Comparison of ENCODE assay signal across 14 cellular contexts in genomic region chr6:52757646-52758338, GRCh38. TPM values are rescaled to one million over a fixed set of nuclear protein-coding genes. Genes with fewer than 3 reads are reported as not detected.
"Had no signal": no experiment of that assay in that cellular context is flagged by ENCODE, and none has a peak within 500 bp of the region (broad histone marks: within the 10 kb centered on the region; RNA-seq: fewer than 3 reads in every experiment).

No MANE protein-coding gene starts in this region.

RNA-seq across cellular contexts. Expression of gene GSTA2, which starts 5.5 kb away (rescaled TPM):
- total RNA-seq: activated B cell treated with CpG ODN at 0.5 μM for 24 hours; activated CD4-positive, alpha-beta memory T cell treated with anti-CD3 and anti-CD28 coated beads for 36 hours; activated naive CD4-positive, alpha-beta T cell treated with anti-CD3 and anti-CD28 coated beads, Interleukin-2, amount 50 U/mL, for 72 hours; activated T-helper 1 cell treated with anti-CD3 and anti-CD28 coated beads, Interleukin-12 subunit alpha, Interleukin-12 subunit beta, Interleukin-2, Interleukin-4 antibody, amounts not matched to agents 30 ng/mL and 10 ng/mL and 1 ng/mL, durations not matched to agents 14 hours and 24 hours and 36 hours; esophagus mucosa; gastrocnemius medialis; heart left ventricle; kidney epithelial cell; left ventricle myocardium superior; mononuclear cell; occipital lobe; right atrium auricular region; T-cell had no signal
- polyA plus RNA-seq: heart left ventricle, neural cell had no signal

RNA-seq across cellular contexts. Expression of gene GSTA1, which starts 45.8 kb away (rescaled TPM):
- total RNA-seq: activated B cell treated with CpG ODN at 0.5 μM for 24 hours; activated CD4-positive, alpha-beta memory T cell treated with anti-CD3 and anti-CD28 coated beads for 36 hours; activated naive CD4-positive, alpha-beta T cell treated with anti-CD3 and anti-CD28 coated beads, Interleukin-2, amount 50 U/mL, for 72 hours; activated T-helper 1 cell treated with anti-CD3 and anti-CD28 coated beads, Interleukin-12 subunit alpha, Interleukin-12 subunit beta, Interleukin-2, Interleukin-4 antibody, amounts not matched to agents 30 ng/mL and 10 ng/mL and 1 ng/mL, durations not matched to agents 14 hours and 24 hours and 36 hours; heart left ventricle; kidney epithelial cell; left ventricle myocardium superior; mononuclear cell; right atrium auricular region had no signal
- polyA plus RNA-seq: heart left ventricle, neural cell had no signal
